In the genomic region with DNA sequence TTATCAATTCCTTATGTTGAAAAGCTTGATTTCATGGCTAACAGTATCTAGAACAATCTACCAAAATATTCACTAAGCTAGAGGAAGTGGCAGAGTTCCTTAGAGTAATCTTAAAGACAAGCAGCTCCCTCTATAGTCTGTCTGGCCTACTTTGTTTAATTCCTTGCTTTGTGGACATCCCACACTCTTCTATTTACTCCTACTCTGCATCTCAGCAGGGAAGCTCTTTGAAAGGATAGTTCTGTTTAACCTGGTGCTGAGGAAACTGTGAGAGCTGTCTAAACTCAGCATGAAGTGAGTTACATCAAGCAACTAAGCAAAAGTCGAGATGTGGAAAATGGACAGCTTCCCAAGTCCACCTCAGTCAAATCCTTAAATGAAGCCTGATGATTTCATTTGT, we compare ENCODE assay signal across 8 cellular contexts. TPM values are rescaled to one million over a fixed set of nuclear protein-coding genes. Genes with fewer than 3 reads are reported as not detected.
DNase-seq lines count a peak whose midpoint lies in the region; ATAC-seq, FAIRE-seq and TF ChIP-seq lines count a peak whose summit lies in the region.

No MANE protein-coding gene starts in this region.

- no peak overlapping the region for H3K27ac Mint-ChIP-seq in H9
- H3K27ac Mint-ChIP-seq in naive B cell, result peak overlapping the region in 5 of 6 donors; percentile 32 to 76 (median 47)

- H3K4me3 Mint-ChIP-seq in H9 (no peak overlapping the region; a peak in 1 of 5 replicates), naive B cell (peak overlapping the region in 1 of 8 donors; percentile 78)

- no peak for FAIRE-seq in HTR-8/SVneo (lab: Jason Lieb, UNC)

- H3K9me3 ChIP-seq in H9 (ENCODE audit: control insufficient read depth, low read depth, low read length), result no peaks in the 10 kb centered on the region
- no peaks in the 10 kb centered on the region for H3K9me3 ChIP-seq in colonic mucosa

- peak; percentile 15 to 18 for ATAC-seq in naive B cell (ENCODE audit: low read depth in 2 of 2)
- no peak for ATAC-seq in HG02571 (IDR thresholded peaks at IDR 0.05; ENCODE audit: unreplicated experiment)

- H3K27me3 Mint-ChIP-seq in H9 (ENCODE audit: low read depth), result peaks cover 74% of the 10 kb centered on the region
- no peaks in the 10 kb centered on the region for H3K27me3 Mint-ChIP-seq in naive B cell

- no peak overlapping the region for H3T11ph ChIP-seq in H9 (ENCODE audit: low read length)

- H2BK12ac ChIP-seq in H9 (ENCODE audit: insufficient read length, low read depth, low read length), result no peak overlapping the region

- no peak overlapping the region for H3K18ac ChIP-seq in H9 (ENCODE audit: insufficient read length, low read depth, low read length)

- no peak overlapping the region for H2BK15ac ChIP-seq in H9 (ENCODE audit: low read depth, low read length)

- H3K36me3 Mint-ChIP-seq in H9 (ENCODE audit: insufficient read depth in 1 of 3, low read depth in 3 of 3) (no peaks in the 10 kb centered on the region; a peak in 1 of 7 replicates), naive B cell (no peaks in the 10 kb centered on the region)

- H4K5ac ChIP-seq in H9 (ENCODE audit: insufficient read length, low read depth, low read length), result no peak overlapping the region

- no peak overlapping the region for H3K14ac ChIP-seq in H9 (ENCODE audit: insufficient read depth, low read length)

- no peak overlapping the region for H2AK5ac ChIP-seq in H9 (ENCODE audit: insufficient read length, low read length)

- H3K4me2 ChIP-seq in H9 (ENCODE audit: insufficient read depth, insufficient read length, low read length), result no peak overlapping the region

- WGBS in H9 (ENCODE audit: extremely low coverage, insufficient read length, low lambda C conversion rate), result no CpG with 5 or more reads among the region's 1 CpG

- H3K4me3 ChIP-seq in colonic mucosa, result no peak overlapping the region

- H3K9ac ChIP-seq in H9 (ENCODE audit: extremely low read depth, insufficient read length, low read length), result no peak overlapping the region
- H3K9ac ChIP-seq in colonic mucosa (ENCODE audit: low read depth in 2 of 2, low read length in 2 of 2), result no peak overlapping the region

- no peak overlapping the region for H2BK20ac ChIP-seq in H9 (ENCODE audit: low read depth, low read length, poor library complexity, severe bottlenecking)

- H3K4me1 Mint-ChIP-seq in H9 (peaks cover 30 to 34% of the 10 kb centered on the region in 2 experiments), naive B cell (peaks cover 33 to 38% (median 35%) of the 10 kb centered on the region in 3 donors)

- H3K4me1 ChIP-seq in H9 (ENCODE audit: insufficient read depth, low read length) (no peaks in the 10 kb centered on the region), colonic mucosa (peaks cover 5% of the 10 kb centered on the region)

- no peak overlapping the region for H4K8ac ChIP-seq in H9 (replicated peaks; ENCODE audit: insufficient read length, low read depth, low read length)

- no peak overlapping the region for H3K4ac ChIP-seq in H9 (ENCODE audit: low read depth, low read length)

- TF ChIP-seq CTCF in H9 (conservative IDR thresholded peaks at IDR 0.05) (peak; percentile 54; the same call in 2 of the 3 replicates), colonic mucosa (IDR thresholded peaks at IDR 0.05) (peak; percentile 21)

- no peak overlapping the region for H2AFZ ChIP-seq in H9 (ENCODE audit: low read length)

- H3K36me3 ChIP-seq in colonic mucosa, result no peaks in the 10 kb centered on the region

- H2BK120ac ChIP-seq in H9 (ENCODE audit: low read depth, low read length, poor library complexity, severe bottlenecking), result no peak overlapping the region

- H3K23me2 ChIP-seq in H9 (ENCODE audit: insufficient read length, low read depth, low read length, poor library complexity, severe bottlenecking), result peaks cover 4% of the 10 kb centered on the region

- H3K27me3 ChIP-seq in H9 (ENCODE audit: insufficient read depth, low read length) (peaks cover 28% of the 10 kb centered on the region; the same call in 1 of the 2 replicates), colonic mucosa (no peaks in the 10 kb centered on the region)

- intact Hi-C loops in colonic mucosa (cut with DNase I), result loop anchor here (5.0 to 10.0 kb wide), 3 partner anchors 54 to 224 kb away; a partner anchor contains a TSS

- H3K56ac ChIP-seq in H9 (ENCODE audit: insufficient read length, low read depth, low read length), result no peak overlapping the region

- H3K23ac ChIP-seq in H9 (ENCODE audit: insufficient read length, low read depth, low read length), result no peak overlapping the region

- peak; percentile 81 for DNase-seq in ELR (ENCODE audit: low read depth)
- DNase-seq in H9, result no peak
- DNase-seq in NCI-H748 (lab: John Stamatoyannopoulos, UW; ENCODE audit: unreplicated experiment), result peak; percentile 89
- DNase-seq in colonic mucosa, result no peak
- DNase-seq in naive B cell, result peak; percentile 54
- no peak for DNase-seq in HTR-8/SVneo (ENCODE audit: insufficient read length, low spot score)
- DNase-seq in stimulated activated CD4-positive, alpha-beta T cell treated with anti-CD3 and anti-CD28 coated beads, Interleukin-1b, Interleukin-23, amount 100 ng/mL, for 48 hours, result no peak

- no peak overlapping the region for H2BK5ac ChIP-seq in H9 (ENCODE audit: insufficient read length, low read length)

- H4K91ac ChIP-seq in H9 (ENCODE audit: insufficient read length, low read depth, low read length), result no peak overlapping the region

- H3K9me3 Mint-ChIP-seq in H9, result peaks cover 0 to 3% of the 10 kb centered on the region in 2 experiments; a peak in 2 of 5 replicates
- H3K9me3 Mint-ChIP-seq in naive B cell, result no peaks in the 10 kb centered on the region

- no peaks in the 10 kb centered on the region for H3K79me2 ChIP-seq in H9 (ENCODE audit: insufficient read depth, low read length)

- H4K20me1 ChIP-seq in H9 (ENCODE audit: control insufficient read depth, insufficient read depth, insufficient read length), result no peaks in the 10 kb centered on the region

- peaks cover 3% of the 10 kb centered on the region for H3K79me1 ChIP-seq in H9 (ENCODE audit: insufficient read depth, low read depth, low read length, poor library complexity, severe bottlenecking)

- H3K27ac ChIP-seq in H9 (ENCODE audit: insufficient read length, low read depth, low read length) (no peak overlapping the region), colonic mucosa (no peak overlapping the region)

RNA-seq across cellular contexts. Expression of gene REV3L, which starts 4.3 kb away (rescaled TPM):
- total RNA-seq in H9 (2021) (5.3 and 8.8 TPM in 2 replicates), colonic mucosa (10 to 100 TPM; 16.7 to 20.8 TPM)
- 10 to 100 TPM in 2 of 6 donors, 1 to 10 TPM in 4; 3.2 to 18.5 (median 8.8) TPM for polyA plus RNA-seq in naive B cell (ENCODE audit: low read depth in 6 of 6)

Comparison
In these comparisons a context has a peak if more than half of its experiments do, and no peak if none do; other contexts are left out.
1. DNase-seq: peak in ELR (single experiment), NCI-H748 (single experiment) and naive B cell (single experiment); none in H9 (single experiment), colonic mucosa (single experiment), HTR-8/SVneo (single experiment) and stimulated activated CD4-positive, alpha-beta T cell treated with anti-CD3 and anti-CD28 coated beads, Interleukin-1b, Interleukin-23, amount 100 ng/mL, for 48 hours (single experiment).
2. H3K27ac Mint-ChIP-seq: peak in naive B cell (5 of 6); none in H9 (0 of 3).